Comparison of ENCODE assay signal across 11 cellular contexts in genomic region chr2:217105733-217106649, GRCh38.
DNase-seq lines count a peak whose midpoint lies in the region; ATAC-seq and TF ChIP-seq lines count a peak whose summit lies in the region.
"Had no signal": no experiment of that assay in that cellular context is flagged by ENCODE, and none has a peak within 500 bp of the region (broad histone marks: within the 10 kb centered on the region; RNA-seq: fewer than 3 reads in every experiment).

No MANE protein-coding gene starts in this region.

- no peak overlapping the region for H3K18ac ChIP-seq in H9 (ENCODE audit: insufficient read length, low read depth, low read length)

- CTCF ChIA-PET in AG04450 (lab: Charles Lee) = interaction anchor here (0.8 to 2.1 kb wide), 4 partner anchors 60 to 410 kb away, joined by 4 to 8 read pairs (median 6); no protein-coding TSS in a partner anchor

- H4K5ac ChIP-seq in H9 (ENCODE audit: insufficient read length, low read depth, low read length) = no peak overlapping the region

- POLR2A ChIA-PET in AG04450 (lab: Yijun Ruan, JAX) = interaction anchor here (0.6 to 2.2 kb wide), 11 partner anchors 34 to 412 kb away, joined by 3 to 25 read pairs (median 5); partner anchors contain the start of gene IGFBP5

- H3K9ac ChIP-seq in H9 (ENCODE audit: extremely low read depth, insufficient read length, low read length) = no peak overlapping the region

- H3K4me1 Mint-ChIP-seq in activated naive CD8-positive, alpha-beta T cell treated with anti-CD3 and anti-CD28 coated beads, Interleukin-2, amount 50 U/mL, for 24 hours = peaks cover 21% of the 10 kb centered on the region
- peaks cover 21 to 25% of the 10 kb centered on the region in 2 experiments for H3K4me1 Mint-ChIP-seq in H9

- H2BK120ac ChIP-seq in H9 (ENCODE audit: low read depth, low read length, poor library complexity, severe bottlenecking) = no peak overlapping the region

- peak; percentile 81 for DNase-seq in AG04450 (ENCODE audit: low read depth, low spot score)
- DNase-seq in HT1080 (ENCODE audit: low read depth) = peak; percentile 97
- DNase-seq in activated naive CD8-positive, alpha-beta T cell treated with anti-CD3 and anti-CD28 coated beads, Interleukin-2, amount 50 U/mL, for 24 hours = no peak
- DNase-seq in kidney epithelial cell (ENCODE audit: low read depth) = peak; percentile 98
- no peak for DNase-seq in putamen (ENCODE audit: low spot score)
- no peak for DNase-seq in H9
- DNase-seq in OCI-M2 (lab: John Stamatoyannopoulos, UW; ENCODE audit: unreplicated experiment) = no peak
- DNase-seq: cortex of kidney, ovary, uterus had no signal

- no peak for TF ChIP-seq CTCF in AG04450 (IDR thresholded peaks at IDR 0.05; ENCODE audit: low read depth, low read length)
- no peak for TF ChIP-seq CTCF in kidney epithelial cell (IDR thresholded peaks at IDR 0.05; ENCODE audit: insufficient read depth, low read length, poor library complexity, severe bottlenecking)
- no peak for TF ChIP-seq CTCF in H9 (conservative IDR thresholded peaks at IDR 0.05)

- H2BK15ac ChIP-seq in H9 (ENCODE audit: low read depth, low read length) = no peak overlapping the region

- no peaks in the 10 kb centered on the region for H3K23me2 ChIP-seq in H9 (ENCODE audit: insufficient read length, low read depth, low read length, poor library complexity, severe bottlenecking)

- H3K27me3 Mint-ChIP-seq in activated naive CD8-positive, alpha-beta T cell treated with anti-CD3 and anti-CD28 coated beads, Interleukin-2, amount 50 U/mL, for 24 hours = peaks cover 7% of the 10 kb centered on the region
- no peaks in the 10 kb centered on the region for H3K27me3 Mint-ChIP-seq in H9 (ENCODE audit: low read depth)

- no peaks in the 10 kb centered on the region for H3K79me1 ChIP-seq in H9 (ENCODE audit: insufficient read depth, low read depth, low read length, poor library complexity, severe bottlenecking)

- H2BK5ac ChIP-seq in H9 (ENCODE audit: insufficient read length, low read length) = no peak overlapping the region

- WGBS in H9 (ENCODE audit: extremely low coverage, insufficient read length, low lambda C conversion rate) = no CpG with 5 or more reads among the region's 5 CpGs

- no peak overlapping the region for H2BK20ac ChIP-seq in H9 (ENCODE audit: low read depth, low read length, poor library complexity, severe bottlenecking)

- H3K9me3 ChIP-seq in AG04450 (ENCODE audit: control insufficient read depth, insufficient read depth, low read length) (no peaks in the 10 kb centered on the region), H9 (ENCODE audit: control insufficient read depth, low read depth, low read length) (no peaks in the 10 kb centered on the region)
- H3K9me3 ChIP-seq: ovary, uterus had no signal

- peak; percentile 92 for ATAC-seq in activated naive CD8-positive, alpha-beta T cell treated with anti-CD3 and anti-CD28 coated beads, Interleukin-2, amount 50 U/mL, for 24 hours
- no peak for ATAC-seq in HG03108 (IDR thresholded peaks at IDR 0.05; ENCODE audit: unreplicated experiment)

- no peaks in the 10 kb centered on the region for H3K36me3 Mint-ChIP-seq in activated naive CD8-positive, alpha-beta T cell treated with anti-CD3 and anti-CD28 coated beads, Interleukin-2, amount 50 U/mL, for 24 hours (ENCODE audit: low read depth)
- H3K36me3 Mint-ChIP-seq in H9 (ENCODE audit: insufficient read depth in 1 of 3, low read depth in 3 of 3) = no peaks in the 10 kb centered on the region; a peak in 1 of 7 replicates

- no peaks in the 10 kb centered on the region for H3K79me2 ChIP-seq in H9 (ENCODE audit: insufficient read depth, low read length)

- H3K36me3 ChIP-seq in kidney epithelial cell (ENCODE audit: control insufficient read depth, insufficient read depth, low read length) = no peaks in the 10 kb centered on the region
- H3K36me3 ChIP-seq: ovary, uterus had no signal

- no peaks in the 10 kb centered on the region for H4K20me1 ChIP-seq in H9 (ENCODE audit: control insufficient read depth, insufficient read depth, insufficient read length)

- no peak overlapping the region for H3K4me2 ChIP-seq in H9 (ENCODE audit: insufficient read depth, insufficient read length, low read length)

- no peak overlapping the region for H3K23ac ChIP-seq in H9 (ENCODE audit: insufficient read length, low read depth, low read length)

- H3K27me3 ChIP-seq in AG04450 (ENCODE audit: control insufficient read depth, insufficient read depth, low read length) = no peaks in the 10 kb centered on the region
- H3K27me3 ChIP-seq in kidney epithelial cell (ENCODE audit: control insufficient read depth, insufficient read depth, low read length) = no peaks in the 10 kb centered on the region
- no peaks in the 10 kb centered on the region; the same call in 1 of the 2 replicates for H3K27me3 ChIP-seq in H9 (ENCODE audit: insufficient read depth, low read length)
- H3K27me3 ChIP-seq: ovary, uterus had no signal

- no peak overlapping the region for H4K91ac ChIP-seq in H9 (ENCODE audit: insufficient read length, low read depth, low read length)

- no peak overlapping the region for H2AK5ac ChIP-seq in H9 (ENCODE audit: insufficient read length, low read length)

- no peak overlapping the region for H2BK12ac ChIP-seq in H9 (ENCODE audit: insufficient read length, low read depth, low read length)

- H3K4ac ChIP-seq in H9 (ENCODE audit: low read depth, low read length) = no peak overlapping the region

- peak overlapping the region; percentile 87 for H3K27ac ChIP-seq in AG04450 (ENCODE audit: low read depth, low read length)
- no peak overlapping the region for H3K27ac ChIP-seq in H9 (ENCODE audit: insufficient read length, low read depth, low read length)
- H3K27ac ChIP-seq: ovary, uterus had no signal

- H4K8ac ChIP-seq in H9 (replicated peaks; ENCODE audit: insufficient read length, low read depth, low read length) = no peak overlapping the region

- peaks cover 3% of the 10 kb centered on the region; the same call in 1 of the 2 replicates for H3K4me1 ChIP-seq in H9 (ENCODE audit: insufficient read depth, low read length)
- H3K4me1 ChIP-seq: uterus had no signal

- H3T11ph ChIP-seq in H9 (ENCODE audit: low read length) = no peak overlapping the region

- no peak overlapping the region for H3K56ac ChIP-seq in H9 (ENCODE audit: insufficient read length, low read depth, low read length)

- no peak overlapping the region for H3K4me3 ChIP-seq in AG04450 (ENCODE audit: low read depth, low read length)
- no peak overlapping the region for H3K4me3 ChIP-seq in kidney epithelial cell (ENCODE audit: low read depth, low read length)
- H3K4me3 ChIP-seq: ovary, uterus had no signal

- no peaks in the 10 kb centered on the region for H3K9me3 Mint-ChIP-seq in activated naive CD8-positive, alpha-beta T cell treated with anti-CD3 and anti-CD28 coated beads, Interleukin-2, amount 50 U/mL, for 24 hours
- no peaks in the 10 kb centered on the region for H3K9me3 Mint-ChIP-seq in H9

- no peak overlapping the region for H3K4me3 Mint-ChIP-seq in activated naive CD8-positive, alpha-beta T cell treated with anti-CD3 and anti-CD28 coated beads, Interleukin-2, amount 50 U/mL, for 24 hours
- no peak overlapping the region for H3K4me3 Mint-ChIP-seq in H9

- no peak overlapping the region for H3K27ac Mint-ChIP-seq in activated naive CD8-positive, alpha-beta T cell treated with anti-CD3 and anti-CD28 coated beads, Interleukin-2, amount 50 U/mL, for 24 hours
- H3K27ac Mint-ChIP-seq in H9 = no peak overlapping the region

- H2AFZ ChIP-seq in H9 (ENCODE audit: low read length) = no peak overlapping the region

- H3K14ac ChIP-seq in H9 (ENCODE audit: insufficient read depth, low read length) = no peak overlapping the region

Comparison
In these comparisons a context has a peak if more than half of its experiments do, and no peak if none do; other contexts are left out.
1. DNase-seq: peak in AG04450 (single experiment), HT1080 (single experiment) and kidney epithelial cell (single experiment); none in activated naive CD8-positive, alpha-beta T cell treated with anti-CD3 and anti-CD28 coated beads, Interleukin-2, amount 50 U/mL, for 24 hours (single experiment), putamen (single experiment), H9 (single experiment) and OCI-M2 (single experiment).